Comparison of ENCODE assay signal across 1 cellular context in genomic region chr4:2843023-2843908, GRCh38.
TF ChIP-seq lines count a peak whose summit lies in the region.

Gene ADD1 (plus strand): TSS chr4:2843844. CDS start chr4:2875916, 32,072 bp downstream.

TF ChIP-seq in GM12878, 131 proteins besides CTCF, POLR2A, EP300 and RAD21 (continued from another document):
- no peak for TF ChIP-seq ZBTB33 (IDR thresholded peaks at IDR 0.05)
- TF ChIP-seq ETV6 (conservative IDR thresholded peaks at IDR 0.05 in 1 of 2, IDR thresholded peaks at IDR 0.05 in 1 of 2; ENCODE audit: borderline replicate concordance in 1 of 2, low read depth in 1 of 2): no peak
- TF ChIP-seq SIN3A (IDR thresholded peaks at IDR 0.05; ENCODE audit: low read depth, low read length): no peak
